In the genomic region with DNA sequence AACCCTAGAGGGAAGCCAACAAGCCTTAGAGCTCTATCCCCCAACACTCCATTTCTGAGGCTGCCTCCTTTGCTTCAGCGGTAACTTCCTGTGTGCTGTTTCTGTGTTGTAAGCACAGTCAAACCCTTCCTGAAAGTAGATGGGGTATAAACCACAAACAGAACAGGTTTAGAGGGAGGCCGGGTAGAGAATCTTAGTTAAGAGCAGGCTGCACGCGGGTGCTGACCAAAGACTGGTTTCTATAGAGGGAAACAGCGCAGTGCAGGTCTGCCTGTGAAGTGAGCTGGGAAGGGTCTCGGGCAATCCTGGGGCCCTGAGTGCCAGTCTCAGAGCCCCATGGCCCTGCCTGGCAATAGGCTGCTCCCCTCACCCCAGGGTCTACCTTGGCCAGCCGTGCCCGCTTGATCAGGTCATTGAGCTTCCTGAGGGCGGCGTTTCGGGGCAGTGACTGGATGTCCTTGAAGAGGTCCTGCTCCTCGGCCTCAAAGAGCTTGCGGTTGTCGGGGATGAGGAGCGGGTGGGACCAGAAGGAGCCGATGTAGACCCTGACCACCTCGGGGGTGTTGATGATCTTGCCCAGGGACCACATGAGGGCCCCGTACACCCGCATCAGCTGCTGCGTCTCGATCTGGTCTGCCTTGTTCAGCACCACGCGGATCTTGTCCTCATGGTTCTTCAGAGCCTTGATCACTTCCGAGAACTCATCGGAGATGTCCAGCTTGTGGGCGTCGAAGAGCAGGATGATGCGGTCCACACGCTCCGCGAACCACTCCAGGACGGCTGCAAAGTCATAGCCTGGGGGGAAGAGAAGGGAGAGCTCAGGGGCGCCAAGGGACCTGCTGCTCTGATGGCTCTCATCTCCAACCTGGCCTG, we compare ENCODE assay signal across 8 cellular contexts.
DNase-seq lines count a peak whose midpoint lies in the region; ATAC-seq lines count a peak whose summit lies in the region.

No MANE protein-coding gene starts in this region.

- H3K4me1 Mint-ChIP-seq in activated naive CD4-positive, alpha-beta T cell treated with anti-CD3 and anti-CD28 coated beads, Interleukin-2, amount 50 U/mL, for 24 hours: peaks cover 85% of the 10 kb centered on the region

- H3K27ac Mint-ChIP-seq in activated naive CD4-positive, alpha-beta T cell treated with anti-CD3 and anti-CD28 coated beads, Interleukin-2, amount 50 U/mL, for 24 hours: peak overlapping the region; percentile 93

- H3K36me3 Mint-ChIP-seq in activated naive CD4-positive, alpha-beta T cell treated with anti-CD3 and anti-CD28 coated beads, Interleukin-2, amount 50 U/mL, for 24 hours: peaks cover 7% of the 10 kb centered on the region

- no peaks in the 10 kb centered on the region for H3K9me3 Mint-ChIP-seq in activated naive CD4-positive, alpha-beta T cell treated with anti-CD3 and anti-CD28 coated beads, Interleukin-2, amount 50 U/mL, for 24 hours

- peak; percentile 93 for DNase-seq in Kasumi-1 (lab: John Stamatoyannopoulos, UW)
- peak; percentile 51 for DNase-seq in stimulated activated CD4-positive, alpha-beta T cell treated with anti-CD3 and anti-CD28 coated beads, Interleukin-4, amount 100 ng/mL, for 1 hour
- no peak for DNase-seq in NCI-H1105 (lab: John Stamatoyannopoulos, UW)
- DNase-seq in cerebellar nuclear complex (lab: John Stamatoyannopoulos, UW): no peak
- no peak for DNase-seq in T-helper 9 cell

- H3K27me3 Mint-ChIP-seq in activated naive CD4-positive, alpha-beta T cell treated with anti-CD3 and anti-CD28 coated beads, Interleukin-2, amount 50 U/mL, for 24 hours: no peaks in the 10 kb centered on the region

- H3K4me3 Mint-ChIP-seq in activated naive CD4-positive, alpha-beta T cell treated with anti-CD3 and anti-CD28 coated beads, Interleukin-2, amount 50 U/mL, for 24 hours: peak overlapping the region; percentile 81

- peak; percentile 63 for ATAC-seq in GM18502 (IDR thresholded peaks at IDR 0.05; ENCODE audit: poor library complexity, unreplicated experiment)
- peak; percentile 43 for ATAC-seq in GM21717 (IDR thresholded peaks at IDR 0.05; ENCODE audit: unreplicated experiment)

Comparison
In these comparisons a context has a peak if more than half of its experiments do, and no peak if none do; other contexts are left out.
1. DNase-seq: peak in Kasumi-1 (2 of 2) and stimulated activated CD4-positive, alpha-beta T cell treated with anti-CD3 and anti-CD28 coated beads, Interleukin-4, amount 100 ng/mL, for 1 hour (single experiment); none in NCI-H1105 (single experiment), cerebellar nuclear complex (0 of 2) and T-helper 9 cell (single experiment).